ENCODE assay signal across 8 cellular contexts in genomic region chr6:169789146-169789943, GRCh38. TPM values are rescaled to one million over a fixed set of nuclear protein-coding genes. Genes with fewer than 3 reads are reported as not detected.
DNase-seq lines count a peak whose midpoint lies in the region; ATAC-seq and TF ChIP-seq lines count a peak whose summit lies in the region.

No MANE protein-coding gene starts in this region.

- H3K27me3 Mint-ChIP-seq in activated T-helper 17 cell treated with anti-CD3 and anti-CD28 coated beads, Interleukin-2, amount 50 U/mL, for 72 hours, result peaks cover 8% of the 10 kb centered on the region

- no peaks in the 10 kb centered on the region for H3K27me3 ChIP-seq in thoracic aorta (replicated peaks; ENCODE audit: insufficient read depth)

- H3K9me3 ChIP-seq in thoracic aorta, result no peaks in the 10 kb centered on the region

- peaks cover 0 to 11% of the 10 kb centered on the region in 2 donors for H3K4me1 ChIP-seq in thoracic aorta (ENCODE audit: control insufficient read depth in 1 of 2, low read depth in 2 of 2)

- H3K4me1 Mint-ChIP-seq in activated T-helper 17 cell treated with anti-CD3 and anti-CD28 coated beads, Interleukin-2, amount 50 U/mL, for 72 hours, result peaks cover 8% of the 10 kb centered on the region

- H3K27ac Mint-ChIP-seq in activated T-helper 17 cell treated with anti-CD3 and anti-CD28 coated beads, Interleukin-2, amount 50 U/mL, for 72 hours, result peak overlapping the region; percentile 71

- DNase-seq in activated CD8-positive, alpha-beta memory T cell treated with anti-CD3 and anti-CD28 coated beads for 24 hours, result peak; percentile 48
- DNase-seq in activated CD8-positive, alpha-beta memory T cell treated with anti-CD3 and anti-CD28 coated beads, Interleukin-2, amount 50 U/mL, for 4 hours, result no peak
- DNase-seq in left lobe of liver (ENCODE audit: low spot score), result peak; percentile 46
- no peak for DNase-seq in thoracic aorta (ENCODE audit: low spot score)
- DNase-seq in NCI-H1105 treated with DMSO at 0.1 percent for 48 hours (lab: John Stamatoyannopoulos, UW), result no peak
- no peak for DNase-seq in kidney tubule cell (ENCODE audit: low spot score)
- no peak for DNase-seq in NCI-H1092 (lab: John Stamatoyannopoulos, UW)

- H3K4me3 Mint-ChIP-seq in activated T-helper 17 cell treated with anti-CD3 and anti-CD28 coated beads, Interleukin-2, amount 50 U/mL, for 72 hours, result peak overlapping the region; percentile 84

- no peak for TF ChIP-seq CTCF in thoracic aorta (IDR thresholded peaks at IDR 0.05)

- no peak for ATAC-seq in activated T-helper 17 cell treated with anti-CD3 and anti-CD28 coated beads, Interleukin-2, amount 50 U/mL, for 72 hours (replicated peaks)
- ATAC-seq in left lobe of liver, result no peak
- ATAC-seq in thoracic aorta (ENCODE audit: insufficient number of reproducible peaks, low FRiP score, low read depth), result no peak

- H3K9me3 Mint-ChIP-seq in activated T-helper 17 cell treated with anti-CD3 and anti-CD28 coated beads, Interleukin-2, amount 50 U/mL, for 72 hours, result no peaks in the 10 kb centered on the region

- peak overlapping the region; percentile 75 for H3K4me3 ChIP-seq in thoracic aorta

- H3K27ac ChIP-seq in thoracic aorta, result no peak overlapping the region

- H3K36me3 ChIP-seq in thoracic aorta, result no peaks in the 10 kb centered on the region

- no peaks in the 10 kb centered on the region for H3K36me3 Mint-ChIP-seq in activated T-helper 17 cell treated with anti-CD3 and anti-CD28 coated beads, Interleukin-2, amount 50 U/mL, for 72 hours (ENCODE audit: low read depth)

RNA-seq across cellular contexts. Expression of gene ERMARD, which starts 37.9 kb away (rescaled TPM):
- 10 to 100 TPM; 25.5 to 28.3 TPM for total RNA-seq in activated T-helper 17 cell treated with anti-CD3 and anti-CD28 coated beads, Interleukin-2, amount 50 U/mL, for 72 hours
- total RNA-seq in left lobe of liver (16.3 TPM), thoracic aorta (10 to 100 TPM; 13.7 to 27.1 TPM)

RNA-seq across cellular contexts. Expression of gene DYNLT2, which starts 38.0 kb away (rescaled TPM):
- total RNA-seq in activated T-helper 17 cell treated with anti-CD3 and anti-CD28 coated beads, Interleukin-2, amount 50 U/mL, for 72 hours, result 1 to 10 TPM; 1.6 to 3.1 TPM
- total RNA-seq in left lobe of liver (0.60 TPM), thoracic aorta (1 to 10 TPM in 1 of 2 donors, under 1 TPM in 1; 0.95 to 3.0 TPM)

Comparison
In these comparisons a context has a peak if more than half of its experiments do, and no peak if none do; other contexts are left out.
1. DNase-seq: peak in activated CD8-positive, alpha-beta memory T cell treated with anti-CD3 and anti-CD28 coated beads for 24 hours (single experiment) and left lobe of liver (single experiment); none in activated CD8-positive, alpha-beta memory T cell treated with anti-CD3 and anti-CD28 coated beads, Interleukin-2, amount 50 U/mL, for 4 hours (single experiment), thoracic aorta (single experiment), NCI-H1105 treated with DMSO at 0.1 percent for 48 hours (single experiment), kidney tubule cell (single experiment) and NCI-H1092 (single experiment).